In the genomic region with DNA sequence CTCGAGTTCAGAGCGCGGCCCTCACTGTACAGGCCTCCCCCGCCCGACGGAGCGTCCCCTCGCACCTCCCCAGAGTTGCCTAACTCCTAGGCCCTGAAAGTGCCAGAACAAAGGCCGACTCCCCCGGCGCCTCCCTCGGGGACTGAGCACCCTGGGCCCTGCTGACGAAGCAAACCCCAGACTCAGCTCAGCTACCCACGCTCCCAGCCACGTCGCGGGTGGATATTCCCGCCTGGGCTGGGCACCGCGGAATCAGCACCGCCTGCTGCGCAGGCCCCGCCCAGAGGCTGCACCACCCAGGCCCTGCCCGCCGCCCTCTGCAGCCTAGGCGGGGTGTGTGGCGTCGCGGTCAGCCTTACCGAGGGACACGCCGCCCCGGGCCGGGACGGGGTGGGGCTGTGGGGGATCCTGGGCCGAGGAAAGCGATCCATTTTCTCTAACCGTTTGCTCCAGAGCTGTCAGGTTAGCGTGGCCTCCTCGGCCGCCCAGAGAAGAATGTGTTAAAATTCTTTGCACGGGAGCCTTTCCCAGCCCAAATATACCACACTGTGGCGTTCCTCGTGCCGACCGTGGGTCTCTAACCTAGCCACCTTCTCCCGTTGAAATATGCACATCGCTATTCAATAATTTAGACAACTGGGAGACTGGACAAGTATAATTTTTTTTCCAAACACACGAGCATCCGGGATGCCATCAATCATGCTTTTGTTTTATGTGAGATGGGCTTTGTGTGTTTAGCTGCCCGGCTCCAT, we compare ENCODE assay signal across 9 cellular contexts. TPM values are rescaled to one million over a fixed set of nuclear protein-coding genes. Genes with fewer than 3 reads are reported as not detected.
DNase-seq lines count a peak whose midpoint lies in the region; ATAC-seq and TF ChIP-seq lines count a peak whose summit lies in the region.
"Had no signal": no experiment of that assay in that cellular context is flagged by ENCODE, and none has a peak within 500 bp of the region (broad histone marks: within the 10 kb centered on the region; RNA-seq: fewer than 3 reads in every experiment).

No MANE protein-coding gene starts in this region.

- 2 to 3% methylated on average over 38 to 42 of the region's 51 CpGs for WGBS in mesodermal cell (ENCODE audit: insufficient coverage in 2 of 2), 2 experiments

- H3K4me1 ChIP-seq in mesodermal cell (ENCODE audit: control insufficient read depth, insufficient read depth, low read length, poor library complexity, severe bottlenecking), result peaks cover 2% of the 10 kb centered on the region

- peak overlapping the region; percentile 65 for H3K4me3 Mint-ChIP-seq in CD4-positive, alpha-beta T cell
- peak overlapping the region; percentile 47 for H3K4me3 Mint-ChIP-seq in MCF 10A (ENCODE audit: unreplicated experiment)
- H3K4me3 Mint-ChIP-seq: activated CD4-positive, alpha-beta T cell treated with anti-CD3 and anti-CD28 coated beads, Interleukin-2, amount 10 ng/mL, durations not matched to agents 24 days and 14 days had no signal

- no peak for ATAC-seq in CD4-positive, alpha-beta T cell (ENCODE audit: poor library complexity)

- H3K9me3 Mint-ChIP-seq in CD4-positive, alpha-beta T cell, result peaks cover 13% of the 10 kb centered on the region
- H3K9me3 Mint-ChIP-seq in MCF 10A (ENCODE audit: unreplicated experiment), result no peaks in the 10 kb centered on the region

- peaks cover 86% of the 10 kb centered on the region for H3K27me3 Mint-ChIP-seq in CD4-positive, alpha-beta T cell
- H3K27me3 Mint-ChIP-seq in MCF 10A (ENCODE audit: insufficient read depth, unreplicated experiment), result no peaks in the 10 kb centered on the region

- peaks cover 19% of the 10 kb centered on the region for H3K36me3 Mint-ChIP-seq in CD4-positive, alpha-beta T cell (ENCODE audit: low read depth)
- H3K36me3 Mint-ChIP-seq in MCF 10A (ENCODE audit: insufficient read depth, unreplicated experiment), result no peaks in the 10 kb centered on the region

- H3K4me3 ChIP-seq in mesodermal cell (ENCODE audit: extremely low read depth, insufficient read depth, low read length, poor library complexity, severe bottlenecking), result peak overlapping the region; percentile 9

- H3K27ac ChIP-seq in CD4-positive, alpha-beta T cell (ENCODE audit: low read depth, low read length), result no peak overlapping the region
- H3K27ac ChIP-seq in mesodermal cell (ENCODE audit: low read depth, low read length, severe bottlenecking), result no peak overlapping the region

- H3K27me3 ChIP-seq in CD4-positive, alpha-beta T cell (ENCODE audit: control insufficient read depth, insufficient read depth, low read length), result peaks cover 91% of the 10 kb centered on the region

- POLR2A ChIA-PET in CD4-positive, alpha-beta T cell (lab: Charles Lee), result no interaction called here
- POLR2A ChIA-PET in MCF 10A (lab: Yijun Ruan, JAX), result interaction anchor here (0.7 to 1.4 kb wide), 5 partner anchors 17 to 842 kb away, joined by 3 to 5 read pairs (median 3); partner anchors contain the start of gene TFAP2A

- CTCF ChIA-PET in CD4-positive, alpha-beta T cell (lab: Charles Lee), result no interaction called here
- CTCF ChIA-PET in MCF 10A (lab: Yijun Ruan, JAX), result interaction anchor here (0.6 to 0.7 kb wide), 2 partner anchors 829 to 838 kb away, joined by 3 read pairs; no protein-coding TSS in a partner anchor

- intact Hi-C loops in CD4-positive, alpha-beta T cell (cut with DNase I, micrococcal nuclease), result no loop called here
- intact Hi-C loops in MCF 10A (cut with micrococcal nuclease), result no loop called here

- DNase-seq in CD4-positive, alpha-beta T cell, result no peak
- DNase-seq in HPDE6-E6E7 (ENCODE audit: extremely low spot score) (peak; percentile 69), MCF 10A (ENCODE audit: unreplicated experiment) (peak; percentile 38), NCI-H748 (lab: John Stamatoyannopoulos, UW; ENCODE audit: unreplicated experiment) (no peak), AML-193 (lab: John Stamatoyannopoulos, UW) (no peak)
- DNase-seq in stimulated activated CD4-positive, alpha-beta T cell treated with anti-CD3 and anti-CD28 coated beads, Interleukin-4, amount 100 ng/mL, for 24 hours, result no peak
- DNase-seq in stimulated activated CD8-positive, alpha-beta memory T cell treated with anti-CD3 and anti-CD28 coated beads, Interleukin-4, amount 100 ng/mL, for 48 hours, result no peak
- DNase-seq: activated CD4-positive, alpha-beta T cell treated with anti-CD3 and anti-CD28 coated beads, Interleukin-2, amount 10 ng/mL, durations not matched to agents 24 days and 14 days had no signal

- H3K4me1 Mint-ChIP-seq in CD4-positive, alpha-beta T cell (ENCODE audit: low read depth), result peaks cover 8% of the 10 kb centered on the region
- no peaks in the 10 kb centered on the region for H3K4me1 Mint-ChIP-seq in MCF 10A (ENCODE audit: insufficient read depth, unreplicated experiment)

- TF ChIP-seq CTCF in CD4-positive, alpha-beta T cell (IDR thresholded peaks at IDR 0.05), result no peak
- TF ChIP-seq CTCF in MCF 10A (IDR thresholded peaks at IDR 0.05; ENCODE audit: unreplicated experiment), result no peak

- BruUV-seq in MCF 10A (replicated peaks; lab: Mats Ljungman, UMichigan), result no TSS peak

- no peaks in the 10 kb centered on the region for H3K36me3 ChIP-seq in mesodermal cell (ENCODE audit: control insufficient read depth, insufficient read depth, low read length)

- no peak overlapping the region for H3K27ac Mint-ChIP-seq in CD4-positive, alpha-beta T cell
- no peak overlapping the region for H3K27ac Mint-ChIP-seq in MCF 10A (ENCODE audit: low read depth, unreplicated experiment)

- peaks cover 15% of the 10 kb centered on the region for H3K9me3 ChIP-seq in CD4-positive, alpha-beta T cell (ENCODE audit: control insufficient read depth, low read length)
- no peaks in the 10 kb centered on the region for H3K9me3 ChIP-seq in mesodermal cell (ENCODE audit: control insufficient read depth, low read length)

RNA-seq across cellular contexts. Expression of gene TFAP2A, which starts 31.4 kb away (rescaled TPM):
- under 1 TPM in 1 of 2 experiments, not detected in 1; 0.16 TPM for total RNA-seq in CD4-positive, alpha-beta T cell
- total RNA-seq in MCF 10A (2022), result 78.2 and 87.4 TPM in 2 replicates
- polyA plus RNA-seq in mesodermal cell (2013, experiment 1 of 2), result 22.4 TPM
- 17.4 TPM for polyA plus RNA-seq in mesodermal cell (2013, experiment 2 of 2)
- total RNA-seq: activated CD4-positive, alpha-beta T cell treated with anti-CD3 and anti-CD28 coated beads, Interleukin-2, amount 10 ng/mL, durations not matched to agents 24 days and 14 days had no signal

Comparison
In these comparisons a context has a peak if more than half of its experiments do, and no peak if none do; other contexts are left out.
1. DNase-seq: peak in HPDE6-E6E7 (single experiment) and MCF 10A (single experiment); none in CD4-positive, alpha-beta T cell (0 of 10), NCI-H748 (single experiment), stimulated activated CD4-positive, alpha-beta T cell treated with anti-CD3 and anti-CD28 coated beads, Interleukin-4, amount 100 ng/mL, for 24 hours (single experiment), stimulated activated CD8-positive, alpha-beta memory T cell treated with anti-CD3 and anti-CD28 coated beads, Interleukin-4, amount 100 ng/mL, for 48 hours (single experiment) and AML-193 (0 of 2).
2. RNA of gene TFAP2A, which starts 31.4 kb away (total RNA-seq): 78.2 to 87.4 TPM in MCF 10A; 0.16 TPM in CD4-positive, alpha-beta T cell; every median in the first group is over 10 times any median in the second.